ENCODE assay signal across 2 cellular contexts in genomic region chr12:6038160-6038559, GRCh38.
TF ChIP-seq lines count a peak whose summit lies in the region.

No MANE protein-coding gene starts in this region.

TF ChIP-seq in Ishikawa, 13 proteins besides CTCF, POLR2A, EP300 and RAD21 (continued from another document):
- TF ChIP-seq TCF12 (IDR thresholded peaks at IDR 0.05; ENCODE audit: low read depth), result no peak
- no peak for TF ChIP-seq USF1 (IDR thresholded peaks at IDR 0.05)
- peak; percentile 25; the same call in 1 of the 2 replicates for TF ChIP-seq MAX (IDR thresholded peaks at IDR 0.05)
- no peak for TF ChIP-seq FOXM1 (IDR thresholded peaks at IDR 0.05; ENCODE audit: borderline replicate concordance, low read depth)
- TF ChIP-seq YY1 (IDR thresholded peaks at IDR 0.05; ENCODE audit: low read depth), result 0 out of 2 replicates have a peak, but pooled peaks have one; percentile 25
- no peak for TF ChIP-seq ZBTB7A (IDR thresholded peaks at IDR 0.05; ENCODE audit: low read depth)
- no peak for TF ChIP-seq NFIC (IDR thresholded peaks at IDR 0.05)
- TF ChIP-seq TEAD4 (IDR thresholded peaks at IDR 0.05), result peak; percentile 66
- no peak for TF ChIP-seq EGR1 (IDR thresholded peaks at IDR 0.05)
TF ChIP-seq in Ishikawa: peak in this region for 3.

TF ChIP-seq in K562, 482 proteins besides CTCF, POLR2A, EP300 and RAD21 (continued from another document):
- TF ChIP-seq CEBPZ (IDR thresholded peaks at IDR 0.05; ENCODE audit: borderline replicate concordance, low read depth, low read length) (no peak), ETV1 (tag; conservative IDR thresholded peaks at IDR 0.05; ENCODE audit: low read depth) (peak; percentile 48; the same call in 1 of the 2 replicates), CTCFL (IDR thresholded peaks at IDR 0.05; ENCODE audit: borderline replicate concordance, insufficient read depth, low read depth, low read length, poor library complexity, severe bottlenecking) (peak; percentile 25)
